ENCODE assay signal across 1 cellular context in the genomic region with DNA sequence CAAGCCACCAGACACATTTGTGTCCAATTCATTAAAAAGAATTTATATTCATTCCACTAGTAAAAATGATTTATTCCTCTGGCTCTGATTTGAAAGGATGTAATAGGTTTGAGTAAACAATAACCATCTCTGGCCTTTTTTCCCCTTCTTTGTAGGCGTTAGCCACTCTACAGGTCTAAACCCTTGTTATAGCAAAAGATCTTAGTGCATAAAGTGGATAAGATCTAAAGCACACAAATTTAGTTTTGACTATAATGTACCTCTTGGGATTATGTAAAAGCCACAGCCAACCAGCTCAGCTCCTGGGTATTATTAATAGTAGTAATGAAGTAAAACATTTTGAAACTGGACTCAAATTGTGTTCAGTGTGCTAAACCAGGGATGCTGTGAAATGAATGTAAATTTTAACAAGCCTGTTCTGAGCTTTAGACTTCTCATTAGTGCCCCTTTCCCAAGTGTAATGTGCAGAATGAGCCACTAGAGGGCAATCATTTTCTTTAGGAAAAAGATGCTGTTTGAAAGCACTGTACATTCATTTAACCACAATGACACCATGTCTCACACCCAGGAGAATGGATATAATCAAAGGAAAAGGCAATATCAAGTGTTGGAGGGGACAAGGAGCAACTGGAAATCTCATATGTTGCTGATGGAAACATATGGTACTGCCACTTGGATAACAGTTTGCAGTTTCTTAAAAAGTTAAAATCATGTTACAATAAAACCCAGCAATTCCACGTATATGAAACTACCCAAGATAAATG.
TF ChIP-seq lines count a peak whose summit lies in the region.

No MANE protein-coding gene starts in this region.

TF ChIP-seq in H1, 55 proteins besides CTCF, POLR2A, EP300 and RAD21 (continued from another document):
- TF ChIP-seq, protein P1, sequence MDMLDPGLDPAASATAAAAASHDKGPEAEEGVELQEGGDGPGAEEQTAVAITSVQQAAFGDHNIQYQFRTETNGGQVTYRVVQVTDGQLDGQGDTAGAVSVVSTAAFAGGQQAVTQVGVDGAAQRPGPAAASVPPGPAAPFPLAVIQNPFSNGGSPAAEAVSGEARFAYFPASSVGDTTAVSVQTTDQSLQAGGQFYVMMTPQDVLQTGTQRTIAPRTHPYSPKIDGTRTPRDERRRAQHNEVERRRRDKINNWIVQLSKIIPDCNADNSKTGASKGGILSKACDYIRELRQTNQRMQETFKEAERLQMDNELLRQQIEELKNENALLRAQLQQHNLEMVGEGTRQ (IDR thresholded peaks at IDR 0.05; ENCODE audit: low read length): no peak
- TF ChIP-seq SIN3A (conservative IDR thresholded peaks at IDR 0.05 in 1 of 2, IDR thresholded peaks at IDR 0.05 in 1 of 2; ENCODE audit: low read depth in 1 of 2, low read length in 2 of 2) (no peak), TBP (IDR thresholded peaks at IDR 0.05; ENCODE audit: low read depth, low read length) (no peak), SP2 (IDR thresholded peaks at IDR 0.05; ENCODE audit: low read length) (no peak), GABPA (IDR thresholded peaks at IDR 0.05; ENCODE audit: borderline replicate concordance, insufficient read depth, low read length) (no peak), BRCA1 (IDR thresholded peaks at IDR 0.05; ENCODE audit: low read depth, low read length) (no peak), SUZ12 (IDR thresholded peaks at IDR 0.05; ENCODE audit: low read length) (no peak), CBX8 (IDR thresholded peaks at IDR 0.05; ENCODE audit: borderline replicate concordance, low read depth, low read length) (no peak), NRF1 (IDR thresholded peaks at IDR 0.05; ENCODE audit: low read depth, low read length) (no peak), TCF12 (IDR thresholded peaks at IDR 0.05; ENCODE audit: low read depth, low read length) (no peak)
- TF ChIP-seq, protein P2, sequence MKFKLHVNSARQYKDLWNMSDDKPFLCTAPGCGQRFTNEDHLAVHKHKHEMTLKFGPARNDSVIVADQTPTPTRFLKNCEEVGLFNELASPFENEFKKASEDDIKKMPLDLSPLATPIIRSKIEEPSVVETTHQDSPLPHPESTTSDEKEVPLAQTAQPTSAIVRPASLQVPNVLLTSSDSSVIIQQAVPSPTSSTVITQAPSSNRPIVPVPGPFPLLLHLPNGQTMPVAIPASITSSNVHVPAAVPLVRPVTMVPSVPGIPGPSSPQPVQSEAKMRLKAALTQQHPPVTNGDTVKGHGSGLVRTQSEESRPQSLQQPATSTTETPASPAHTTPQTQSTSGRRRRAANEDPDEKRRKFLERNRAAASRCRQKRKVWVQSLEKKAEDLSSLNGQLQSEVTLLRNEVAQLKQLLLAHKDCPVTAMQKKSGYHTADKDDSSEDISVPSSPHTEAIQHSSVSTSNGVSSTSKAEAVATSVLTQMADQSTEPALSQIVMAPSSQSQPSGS (IDR thresholded peaks at IDR 0.05; ENCODE audit: low read length): no peak
- TF ChIP-seq, protein P3, sequence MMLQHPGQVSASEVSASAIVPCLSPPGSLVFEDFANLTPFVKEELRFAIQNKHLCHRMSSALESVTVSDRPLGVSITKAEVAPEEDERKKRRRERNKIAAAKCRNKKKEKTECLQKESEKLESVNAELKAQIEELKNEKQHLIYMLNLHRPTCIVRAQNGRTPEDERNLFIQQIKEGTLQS (IDR thresholded peaks at IDR 0.05; ENCODE audit: insufficient read depth, low read depth, low read length): no peak
- TF ChIP-seq, protein P4, sequence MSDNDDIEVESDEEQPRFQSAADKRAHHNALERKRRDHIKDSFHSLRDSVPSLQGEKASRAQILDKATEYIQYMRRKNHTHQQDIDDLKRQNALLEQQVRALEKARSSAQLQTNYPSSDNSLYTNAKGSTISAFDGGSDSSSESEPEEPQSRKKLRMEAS (IDR thresholded peaks at IDR 0.05): no peak
TF ChIP-seq in H1: peak in this region for 0.
